In the genomic region with DNA sequence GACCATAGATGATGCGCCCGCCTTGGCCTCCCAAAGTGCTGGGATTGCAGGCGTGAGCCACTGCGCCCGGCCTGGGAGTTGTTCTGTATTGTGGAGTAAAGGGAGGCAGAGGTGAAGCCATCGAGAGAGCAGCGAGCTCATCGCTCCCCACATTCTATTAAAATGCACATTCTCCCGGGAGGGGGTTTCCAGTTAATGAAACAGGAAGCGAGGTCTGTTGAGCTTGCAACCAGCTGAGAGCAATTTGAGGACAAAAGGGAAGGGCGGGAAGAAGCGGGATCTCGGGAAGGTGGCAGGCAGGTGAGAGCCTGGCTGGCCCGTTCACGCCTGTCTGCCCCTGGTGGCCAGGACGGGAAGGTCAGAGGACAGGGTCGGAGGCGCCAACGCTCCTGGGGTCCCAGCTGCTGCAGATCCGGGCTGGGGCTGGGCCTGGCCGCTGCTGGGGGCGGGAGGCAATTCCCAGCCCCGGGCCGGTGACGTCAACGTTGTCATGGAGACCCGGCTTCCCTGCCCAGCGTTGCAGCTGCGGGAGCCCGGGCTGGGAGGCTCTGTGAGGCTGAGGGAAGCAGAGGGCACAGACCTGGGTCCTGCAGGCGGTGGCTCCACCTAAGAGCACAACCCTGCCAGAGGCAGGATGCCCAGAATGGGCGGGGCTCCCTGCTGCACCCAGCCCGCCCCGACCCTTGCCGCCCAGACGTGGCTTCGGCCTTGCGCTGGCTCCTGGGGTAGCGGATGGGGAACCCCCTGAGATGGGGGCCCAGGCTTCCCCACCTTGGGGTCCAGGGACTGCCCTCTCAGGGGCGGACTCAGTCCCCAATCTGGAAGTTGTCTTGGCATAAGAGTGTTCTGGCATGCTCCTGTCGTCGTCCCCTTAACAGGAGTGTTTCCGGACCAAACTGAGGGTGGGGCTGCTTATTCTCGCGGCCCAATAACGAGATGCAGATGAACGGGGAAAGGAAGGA, we compare ENCODE assay signal across 8 cellular contexts. TPM values are rescaled to one million over a fixed set of nuclear protein-coding genes. Genes with fewer than 3 reads are reported as not detected.
DNase-seq lines count a peak whose midpoint lies in the region; ATAC-seq, FAIRE-seq and TF ChIP-seq lines count a peak whose summit lies in the region.

No MANE protein-coding gene starts in this region.

- H3K36me3 Mint-ChIP-seq in chondrocyte (ENCODE audit: low read depth), result no peaks in the 10 kb centered on the region

- TF ChIP-seq CTCF in chondrocyte (IDR thresholded peaks at IDR 0.05), result peak; percentile 77

- no peak for TF ChIP-seq POLR2A in GM12892 (IDR thresholded peaks at IDR 0.05; ENCODE audit: low read depth, low read length)

- peak; percentile 80 for DNase-seq in GM12892 (ENCODE audit: insufficient read length)
- peak; percentile 94 to 96 for DNase-seq in NCI-H2081 (lab: John Stamatoyannopoulos, UW)
- peak; percentile 59 for DNase-seq in activated CD4-positive, CD25-positive, alpha-beta regulatory T cell treated with anti-CD3 and anti-CD28 coated beads, Interleukin-2, amount 50 U/mL, for 72 hours
- no peak for DNase-seq in chondrocyte (ENCODE audit: low spot score)
- DNase-seq in kidney tubule cell (ENCODE audit: low spot score), result peak; percentile 94
- peak; percentile 81 for DNase-seq in stimulated activated CD4-positive, alpha-beta T cell treated with anti-CD3 and anti-CD28 coated beads, Interleukin-15, amount 100 ng/mL, for 24 hours
- no peak for DNase-seq in NOMO-1 (lab: John Stamatoyannopoulos, UW; ENCODE audit: unreplicated experiment in 2 of 2)

- H3K4me1 Mint-ChIP-seq in chondrocyte (ENCODE audit: low read depth), result peaks cover 13% of the 10 kb centered on the region

- H3K27me3 Mint-ChIP-seq in chondrocyte (ENCODE audit: low read depth), result peaks cover 5% of the 10 kb centered on the region

- peak; percentile 84 for ATAC-seq in HG02798 (IDR thresholded peaks at IDR 0.05; ENCODE audit: poor library complexity, unreplicated experiment)

- peak; percentile 83 for FAIRE-seq in GM12892 (lab: Jason Lieb, UNC)

- H3K4me3 Mint-ChIP-seq in chondrocyte (ENCODE audit: unreplicated experiment), result peak overlapping the region; percentile 70

- H3K27ac Mint-ChIP-seq in chondrocyte (ENCODE audit: unreplicated experiment), result peak overlapping the region; percentile 39

- H3K9me3 Mint-ChIP-seq in chondrocyte (ENCODE audit: low read depth), result no peaks in the 10 kb centered on the region

RNA-seq across cellular contexts. Expression of a gene that starts 48.7 kb away (rescaled TPM):
- 137 TPM for polyA plus RNA-seq in GM12892 (2012; ENCODE audit: missing spikeins)
- 0.94 to 1.1 TPM (median 1.1 TPM) in 3 replicates for total RNA-seq in chondrocyte

Comparison
In these comparisons a context has a peak if more than half of its experiments do, and no peak if none do; other contexts are left out.
1. DNase-seq: peak in GM12892 (single experiment), NCI-H2081 (2 of 2), activated CD4-positive, CD25-positive, alpha-beta regulatory T cell treated with anti-CD3 and anti-CD28 coated beads, Interleukin-2, amount 50 U/mL, for 72 hours (single experiment), kidney tubule cell (single experiment) and stimulated activated CD4-positive, alpha-beta T cell treated with anti-CD3 and anti-CD28 coated beads, Interleukin-15, amount 100 ng/mL, for 24 hours (single experiment); none in chondrocyte (single experiment) and NOMO-1 (0 of 2).